In genomic region chr15:81317642-81318017, GRCh38 we compare ENCODE assay signal across 15 cellular contexts. TPM values are rescaled to one million over a fixed set of nuclear protein-coding genes. Genes with fewer than 3 reads are reported as not detected.
"Had no signal": no experiment of that assay in that cellular context is flagged by ENCODE, and none has a peak within 500 bp of the region (broad histone marks: within the 10 kb centered on the region; RNA-seq: fewer than 3 reads in every experiment).

No MANE protein-coding gene starts in this region.

- H3K27ac Mint-ChIP-seq: stimulated activated naive CD8-positive, alpha-beta T cell treated with anti-CD3 and anti-CD28 coated beads, Interleukin-15, amount 100 ng/mL, for 72 hours had no signal

- DNase-seq: activated CD4-positive, alpha-beta T cell treated with anti-CD3 and anti-CD28 coated beads for 48 hours; esophagus squamous epithelium; foreskin fibroblast; mammary epithelial cell; stimulated activated CD4-positive, alpha-beta T cell treated with anti-CD3 and anti-CD28 coated beads, Interleukin-2, amount 100 ng/mL, for 48 hours; stimulated activated naive CD8-positive, alpha-beta T cell treated with anti-CD3 and anti-CD28 coated beads, Interleukin-15, amount 100 ng/mL, for 72 hours; testis; upper lobe of right lung had no signal

- H3K9me3 Mint-ChIP-seq: stimulated activated naive CD8-positive, alpha-beta T cell treated with anti-CD3 and anti-CD28 coated beads, Interleukin-15, amount 100 ng/mL, for 72 hours had no signal

- H3K27me3 ChIP-seq: ascending aorta, esophagus squamous epithelium, testis, upper lobe of right lung had no signal

- H3K4me3 Mint-ChIP-seq: stimulated activated naive CD8-positive, alpha-beta T cell treated with anti-CD3 and anti-CD28 coated beads, Interleukin-15, amount 100 ng/mL, for 72 hours had no signal

- H3K9me3 ChIP-seq: ascending aorta, esophagus squamous epithelium, testis, upper lobe of right lung had no signal

- ATAC-seq: left colon; stimulated activated naive CD8-positive, alpha-beta T cell treated with anti-CD3 and anti-CD28 coated beads, Interleukin-15, amount 100 ng/mL, for 72 hours; upper lobe of right lung had no signal

- H3K27ac ChIP-seq: ascending aorta, esophagus squamous epithelium, testis, upper lobe of right lung had no signal

- H3K27me3 Mint-ChIP-seq: stimulated activated naive CD8-positive, alpha-beta T cell treated with anti-CD3 and anti-CD28 coated beads, Interleukin-15, amount 100 ng/mL, for 72 hours had no signal

- H3K4me3 ChIP-seq: ascending aorta, esophagus squamous epithelium, testis, upper lobe of right lung had no signal

RNA-seq across cellular contexts. Expression of gene TMC3, which starts 56.4 kb away (rescaled TPM):
- total RNA-seq: ascending aorta; bronchial epithelial cell; chondrocyte; esophagus squamous epithelium; left colon; mammary epithelial cell; osteoblast; pulmonary artery endothelial cell; T-helper 1 cell treated with Interleukin-12 subunit alpha and Interleukin-12 subunit beta and Interleukin-4 antibody, amounts not matched to agents 30 ng/mL and 1 ng/mL, for 36 hours; upper lobe of right lung had no signal
